ENCODE assay signal across 6 cellular contexts in the genomic region with DNA sequence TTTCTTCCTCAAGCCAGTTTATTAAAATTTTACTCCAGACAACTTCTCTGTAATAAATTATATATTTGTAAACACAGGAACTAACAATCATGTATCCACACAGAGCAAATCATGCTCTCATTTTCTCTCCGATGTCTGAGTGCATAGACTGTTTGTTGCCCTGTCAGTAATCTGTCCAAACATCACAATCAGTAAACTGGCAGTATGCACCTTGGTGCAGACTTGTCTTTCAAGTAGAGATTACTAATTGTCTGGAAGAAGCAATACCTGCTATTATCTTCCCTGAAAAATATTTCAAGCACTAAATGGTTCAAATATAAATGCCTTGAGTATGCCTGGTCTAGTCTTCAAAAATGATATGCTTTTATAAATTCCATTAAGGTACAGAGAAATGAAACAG.
"Had no signal": no experiment of that assay in that cellular context is flagged by ENCODE, and none has a peak within 500 bp of the region (broad histone marks: within the 10 kb centered on the region; RNA-seq: fewer than 3 reads in every experiment).

No MANE protein-coding gene starts in this region.

- H3K4me3 Mint-ChIP-seq: HFFc6 had no signal

- H2AFZ ChIP-seq: GM23248 had no signal

- H3K27ac Mint-ChIP-seq: HFFc6 had no signal

- H3K36me3 ChIP-seq: HAP-1 had no signal

- H3K4me1 ChIP-seq: HAP-1 had no signal

- H3K4me3 ChIP-seq: GM23248, HAP-1 had no signal

- H3K9me3 Mint-ChIP-seq: HFFc6 had no signal

- DNase-seq: GM23248, GOT3, H7, HFFc6, IMR-90 had no signal

- H3K9me3 ChIP-seq: HAP-1 had no signal

- H3K27ac ChIP-seq: GM23248 had no signal
